In genomic region chr7:142956951-142957623, GRCh38 we compare ENCODE assay signal across 1 cellular context.
TF ChIP-seq lines count a peak whose summit lies in the region.

No MANE protein-coding gene starts in this region.

TF ChIP-seq in K562, 482 proteins besides CTCF, POLR2A, EP300 and RAD21 (continues in another document):
- TF ChIP-seq NR0B1 (IDR thresholded peaks at IDR 0.05; ENCODE audit: partially characterized antibody): no peak
- no peak for TF ChIP-seq MCM5 (IDR thresholded peaks at IDR 0.05; ENCODE audit: low read depth)
- no peak for TF ChIP-seq ADNP (tag; IDR thresholded peaks at IDR 0.05)
- TF ChIP-seq RBM22 (IDR thresholded peaks at IDR 0.05; ENCODE audit: low read depth, low read length, poor library complexity, severe bottlenecking): no peak
- TF ChIP-seq HMGN3 (IDR thresholded peaks at IDR 0.05; ENCODE audit: borderline replicate concordance, extremely low read depth, insufficient read length, low read depth, low read length): peak; percentile 49
- no peak for TF ChIP-seq SRSF3 (IDR thresholded peaks at IDR 0.05; ENCODE audit: insufficient read depth, low read length)
- no peak for TF ChIP-seq TAF9B (IDR thresholded peaks at IDR 0.05; ENCODE audit: partially characterized antibody)
- TF ChIP-seq ESRRB (CRISPR knock-in tag; IDR thresholded peaks at IDR 0.05; ENCODE audit: borderline replicate concordance): no peak
- no peak for TF ChIP-seq MAX (CRISPR knock-in tag; IDR thresholded peaks at IDR 0.05)
- TF ChIP-seq PRDM10 (IDR thresholded peaks at IDR 0.05; ENCODE audit: partially characterized antibody): no peak
- TF ChIP-seq PHF21A (IDR thresholded peaks at IDR 0.05; ENCODE audit: borderline replicate concordance, low read depth): no peak; the same call in 1 of the 2 replicates
- TF ChIP-seq, protein P1, sequence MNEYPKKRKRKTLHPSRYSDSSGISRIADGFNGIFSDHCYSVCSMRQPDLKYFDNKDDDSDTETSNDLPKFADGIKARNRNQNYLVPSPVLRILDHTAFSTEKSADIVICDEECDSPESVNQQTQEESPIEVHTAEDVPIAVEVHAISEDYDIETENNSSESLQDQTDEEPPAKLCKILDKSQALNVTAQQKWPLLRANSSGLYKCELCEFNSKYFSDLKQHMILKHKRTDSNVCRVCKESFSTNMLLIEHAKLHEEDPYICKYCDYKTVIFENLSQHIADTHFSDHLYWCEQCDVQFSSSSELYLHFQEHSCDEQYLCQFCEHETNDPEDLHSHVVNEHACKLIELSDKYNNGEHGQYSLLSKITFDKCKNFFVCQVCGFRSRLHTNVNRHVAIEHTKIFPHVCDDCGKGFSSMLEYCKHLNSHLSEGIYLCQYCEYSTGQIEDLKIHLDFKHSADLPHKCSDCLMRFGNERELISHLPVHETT (CRISPR knock-in tag; conservative IDR thresholded peaks at IDR 0.05 in 1 of 2, IDR thresholded peaks at IDR 0.05 in 1 of 2): no peak
- no peak for TF ChIP-seq PRMT5 (CRISPR knock-in tag; IDR thresholded peaks at IDR 0.05)
- no peak for TF ChIP-seq ZNF253 (CRISPR knock-in tag; conservative IDR thresholded peaks at IDR 0.05)
- no peak for TF ChIP-seq RBM17 (IDR thresholded peaks at IDR 0.05; ENCODE audit: borderline replicate concordance, low read depth, low read length)
- no peak; the same call in 1 of the 2 replicates for TF ChIP-seq NCOA1 (IDR thresholded peaks at IDR 0.05; ENCODE audit: low read depth)
- no peak for TF ChIP-seq TEAD2 (tag; IDR thresholded peaks at IDR 0.05)
- TF ChIP-seq POLR2AphosphoS5 (IDR thresholded peaks at IDR 0.05; ENCODE audit: control insufficient read depth, insufficient read depth, low read depth, low read length): peak; percentile 38; the same call in 1 of the 2 replicates
- TF ChIP-seq EWSR1 (IDR thresholded peaks at IDR 0.05; ENCODE audit: borderline replicate concordance, low read depth, partially characterized antibody): no peak
- TF ChIP-seq ZNF778 (CRISPR knock-in tag; IDR thresholded peaks at IDR 0.05): no peak
- no peak for TF ChIP-seq ZNF184 (CRISPR knock-in tag; IDR thresholded peaks at IDR 0.05)
- TF ChIP-seq, protein P2, sequence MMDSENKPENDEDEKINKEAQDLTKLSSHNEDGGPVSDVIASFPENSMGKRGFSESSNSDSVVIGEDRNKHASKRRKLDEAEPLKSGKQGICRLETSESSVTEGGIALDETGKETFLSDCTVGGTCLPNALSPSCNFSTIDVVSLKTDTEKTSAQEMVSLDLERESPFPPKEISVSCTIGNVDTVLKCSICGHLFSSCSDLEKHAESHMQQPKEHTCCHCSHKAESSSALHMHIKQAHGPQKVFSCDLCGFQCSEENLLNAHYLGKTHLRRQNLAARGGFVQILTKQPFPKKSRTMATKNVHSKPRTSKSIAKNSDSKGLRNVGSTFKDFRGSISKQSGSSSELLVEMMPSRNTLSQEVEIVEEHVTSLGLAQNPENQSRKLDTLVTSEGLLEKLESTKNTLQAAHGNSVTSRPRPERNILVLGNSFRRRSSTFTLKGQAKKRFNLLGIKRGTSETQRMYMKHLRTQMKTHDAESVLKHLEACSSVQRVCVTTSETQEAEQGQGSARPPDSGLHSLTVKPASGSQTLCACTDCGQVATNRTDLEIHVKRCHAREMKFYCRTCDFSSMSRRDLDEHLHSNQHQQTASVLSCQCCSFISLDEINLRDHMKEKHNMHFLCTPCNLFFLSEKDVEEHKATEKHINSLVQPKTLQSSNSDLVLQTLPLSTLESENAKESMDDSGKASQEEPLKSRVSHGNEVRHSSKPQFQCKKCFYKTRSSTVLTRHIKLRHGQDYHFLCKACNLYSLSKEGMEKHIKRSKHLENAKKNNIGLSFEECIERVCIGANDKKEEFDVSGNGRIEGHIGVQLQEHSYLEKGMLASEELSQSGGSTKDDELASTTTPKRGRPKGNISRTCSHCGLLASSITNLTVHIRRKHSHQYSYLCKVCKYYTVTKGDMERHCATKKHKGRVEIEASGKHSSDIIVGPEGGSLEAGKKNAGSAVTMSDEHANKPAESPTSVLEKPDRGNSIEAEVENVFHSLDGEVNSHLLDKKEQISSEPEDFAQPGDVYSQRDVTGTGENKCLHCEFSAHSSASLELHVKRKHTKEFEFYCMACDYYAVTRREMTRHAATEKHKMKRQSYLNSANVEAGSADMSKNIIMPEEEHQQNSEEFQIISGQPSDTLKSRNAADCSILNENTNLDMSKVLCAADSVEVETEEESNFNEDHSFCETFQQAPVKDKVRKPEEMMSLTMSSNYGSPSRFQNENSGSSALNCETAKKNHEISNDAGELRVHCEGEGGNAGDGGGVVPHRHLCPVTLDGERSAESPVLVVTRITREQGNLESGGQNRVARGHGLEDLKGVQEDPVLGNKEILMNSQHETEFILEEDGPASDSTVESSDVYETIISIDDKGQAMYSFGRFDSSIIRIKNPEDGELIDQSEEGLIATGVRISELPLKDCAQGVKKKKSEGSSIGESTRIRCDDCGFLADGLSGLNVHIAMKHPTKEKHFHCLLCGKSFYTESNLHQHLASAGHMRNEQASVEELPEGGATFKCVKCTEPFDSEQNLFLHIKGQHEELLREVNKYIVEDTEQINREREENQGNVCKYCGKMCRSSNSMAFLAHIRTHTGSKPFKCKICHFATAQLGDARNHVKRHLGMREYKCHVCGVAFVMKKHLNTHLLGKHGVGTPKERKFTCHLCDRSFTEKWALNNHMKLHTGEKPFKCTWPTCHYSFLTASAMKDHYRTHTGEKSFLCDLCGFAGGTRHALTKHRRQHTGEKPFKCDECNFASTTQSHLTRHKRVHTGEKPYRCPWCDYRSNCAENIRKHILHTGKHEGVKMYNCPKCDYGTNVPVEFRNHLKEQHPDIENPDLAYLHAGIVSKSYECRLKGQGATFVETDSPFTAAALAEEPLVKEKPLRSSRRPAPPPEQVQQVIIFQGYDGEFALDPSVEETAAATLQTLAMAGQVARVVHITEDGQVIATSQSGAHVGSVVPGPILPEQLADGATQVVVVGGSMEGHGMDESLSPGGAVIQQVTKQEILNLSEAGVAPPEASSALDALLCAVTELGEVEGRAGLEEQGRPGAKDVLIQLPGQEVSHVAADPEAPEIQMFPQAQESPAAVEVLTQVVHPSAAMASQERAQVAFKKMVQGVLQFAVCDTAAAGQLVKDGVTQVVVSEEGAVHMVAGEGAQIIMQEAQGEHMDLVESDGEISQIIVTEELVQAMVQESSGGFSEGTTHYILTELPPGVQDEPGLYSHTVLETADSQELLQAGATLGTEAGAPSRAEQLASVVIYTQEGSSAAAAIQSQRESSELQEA (IDR thresholded peaks at IDR 0.05; ENCODE audit: low read depth): no peak
- TF ChIP-seq, protein P3, sequence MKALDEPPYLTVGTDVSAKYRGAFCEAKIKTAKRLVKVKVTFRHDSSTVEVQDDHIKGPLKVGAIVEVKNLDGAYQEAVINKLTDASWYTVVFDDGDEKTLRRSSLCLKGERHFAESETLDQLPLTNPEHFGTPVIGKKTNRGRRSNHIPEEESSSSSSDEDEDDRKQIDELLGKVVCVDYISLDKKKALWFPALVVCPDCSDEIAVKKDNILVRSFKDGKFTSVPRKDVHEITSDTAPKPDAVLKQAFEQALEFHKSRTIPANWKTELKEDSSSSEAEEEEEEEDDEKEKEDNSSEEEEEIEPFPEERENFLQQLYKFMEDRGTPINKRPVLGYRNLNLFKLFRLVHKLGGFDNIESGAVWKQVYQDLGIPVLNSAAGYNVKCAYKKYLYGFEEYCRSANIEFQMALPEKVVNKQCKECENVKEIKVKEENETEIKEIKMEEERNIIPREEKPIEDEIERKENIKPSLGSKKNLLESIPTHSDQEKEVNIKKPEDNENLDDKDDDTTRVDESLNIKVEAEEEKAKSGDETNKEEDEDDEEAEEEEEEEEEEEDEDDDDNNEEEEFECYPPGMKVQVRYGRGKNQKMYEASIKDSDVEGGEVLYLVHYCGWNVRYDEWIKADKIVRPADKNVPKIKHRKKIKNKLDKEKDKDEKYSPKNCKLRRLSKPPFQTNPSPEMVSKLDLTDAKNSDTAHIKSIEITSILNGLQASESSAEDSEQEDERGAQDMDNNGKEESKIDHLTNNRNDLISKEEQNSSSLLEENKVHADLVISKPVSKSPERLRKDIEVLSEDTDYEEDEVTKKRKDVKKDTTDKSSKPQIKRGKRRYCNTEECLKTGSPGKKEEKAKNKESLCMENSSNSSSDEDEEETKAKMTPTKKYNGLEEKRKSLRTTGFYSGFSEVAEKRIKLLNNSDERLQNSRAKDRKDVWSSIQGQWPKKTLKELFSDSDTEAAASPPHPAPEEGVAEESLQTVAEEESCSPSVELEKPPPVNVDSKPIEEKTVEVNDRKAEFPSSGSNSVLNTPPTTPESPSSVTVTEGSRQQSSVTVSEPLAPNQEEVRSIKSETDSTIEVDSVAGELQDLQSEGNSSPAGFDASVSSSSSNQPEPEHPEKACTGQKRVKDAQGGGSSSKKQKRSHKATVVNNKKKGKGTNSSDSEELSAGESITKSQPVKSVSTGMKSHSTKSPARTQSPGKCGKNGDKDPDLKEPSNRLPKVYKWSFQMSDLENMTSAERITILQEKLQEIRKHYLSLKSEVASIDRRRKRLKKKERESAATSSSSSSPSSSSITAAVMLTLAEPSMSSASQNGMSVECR (CRISPR knock-in tag; IDR thresholded peaks at IDR 0.05): no peak
- TF ChIP-seq, protein P4, sequence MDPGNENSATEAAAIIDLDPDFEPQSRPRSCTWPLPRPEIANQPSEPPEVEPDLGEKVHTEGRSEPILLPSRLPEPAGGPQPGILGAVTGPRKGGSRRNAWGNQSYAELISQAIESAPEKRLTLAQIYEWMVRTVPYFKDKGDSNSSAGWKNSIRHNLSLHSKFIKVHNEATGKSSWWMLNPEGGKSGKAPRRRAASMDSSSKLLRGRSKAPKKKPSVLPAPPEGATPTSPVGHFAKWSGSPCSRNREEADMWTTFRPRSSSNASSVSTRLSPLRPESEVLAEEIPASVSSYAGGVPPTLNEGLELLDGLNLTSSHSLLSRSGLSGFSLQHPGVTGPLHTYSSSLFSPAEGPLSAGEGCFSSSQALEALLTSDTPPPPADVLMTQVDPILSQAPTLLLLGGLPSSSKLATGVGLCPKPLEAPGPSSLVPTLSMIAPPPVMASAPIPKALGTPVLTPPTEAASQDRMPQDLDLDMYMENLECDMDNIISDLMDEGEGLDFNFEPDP (CRISPR knock-in tag; IDR thresholded peaks at IDR 0.05): no peak
- no peak for TF ChIP-seq NR1H2 (CRISPR knock-in tag; IDR thresholded peaks at IDR 0.05)
- no peak for TF ChIP-seq NCOA4 (IDR thresholded peaks at IDR 0.05; ENCODE audit: partially characterized antibody)
- no peak for TF ChIP-seq SUPT5H (IDR thresholded peaks at IDR 0.05)
- TF ChIP-seq ZBTB49 (CRISPR knock-in tag; IDR thresholded peaks at IDR 0.05; ENCODE audit: borderline replicate concordance): no peak
